17 cellular contexts compared by ENCODE assay signal in the genomic region with DNA sequence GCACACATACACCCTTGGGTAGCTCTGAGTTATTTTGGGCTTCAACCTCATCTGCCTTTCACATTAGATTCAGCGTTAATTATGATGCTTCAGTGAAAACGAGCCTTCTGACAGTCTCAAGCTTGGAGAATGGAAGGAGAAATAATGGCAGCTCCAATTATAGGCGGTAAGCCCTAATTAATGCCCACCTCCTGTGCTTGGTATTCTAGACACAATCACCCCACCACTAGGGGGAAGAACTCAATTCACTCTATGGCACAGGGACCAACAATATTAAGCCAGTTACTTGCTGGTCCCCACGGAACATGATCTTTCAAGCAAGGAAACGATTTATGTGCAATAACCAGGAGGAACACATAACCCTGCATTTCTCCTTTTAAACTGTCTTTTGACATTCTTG.
DNase-seq lines count a peak whose midpoint lies in the region; ATAC-seq and TF ChIP-seq lines count a peak whose summit lies in the region.
"Had no signal": no experiment of that assay in that cellular context is flagged by ENCODE, and none has a peak within 500 bp of the region (broad histone marks: within the 10 kb centered on the region; RNA-seq: fewer than 3 reads in every experiment).

No MANE protein-coding gene starts in this region.

- peaks cover 10% of the 10 kb centered on the region; the same call in 1 of the 2 replicates for H3K4me1 Mint-ChIP-seq in WTC11
- H3K4me1 Mint-ChIP-seq: naive B cell; stimulated activated effector memory CD8-positive, alpha-beta T cell treated with anti-CD3 and anti-CD28 coated beads, Interleukin-12 subunit alpha, Interleukin-12 subunit beta, amount 100 ng/mL, for 72 hours had no signal

- H3K4ac ChIP-seq in mesendoderm (ENCODE audit: low read depth, low read length) = no peak overlapping the region

- H3K27ac Mint-ChIP-seq in WTC11 = no peak overlapping the region
- H3K27ac Mint-ChIP-seq: naive B cell; stimulated activated effector memory CD8-positive, alpha-beta T cell treated with anti-CD3 and anti-CD28 coated beads, Interleukin-12 subunit alpha, Interleukin-12 subunit beta, amount 100 ng/mL, for 72 hours had no signal

- ATAC-seq in WTC11 (peak; percentile 64), HG03460 (IDR thresholded peaks at IDR 0.05; ENCODE audit: unreplicated experiment) (no peak), GM18520 (IDR thresholded peaks at IDR 0.05; ENCODE audit: unreplicated experiment) (no peak)
- ATAC-seq: lower lobe of right lung; stimulated activated effector memory CD8-positive, alpha-beta T cell treated with anti-CD3 and anti-CD28 coated beads, Interleukin-12 subunit alpha, Interleukin-12 subunit beta, amount 100 ng/mL, for 72 hours had no signal

- DNase-seq in LNCaP clone FGC (ENCODE audit: low read depth) (no peak), WTC11 (ENCODE audit: low spot score) (no peak), mesendoderm (peak; percentile 46), DMS153 treated with DMSO at 0.1 percent for 48 hours (lab: John Stamatoyannopoulos, UW; ENCODE audit: unreplicated experiment) (no peak)
- DNase-seq: amniotic stem cell, DND-41, lower lobe of right lung, naive B cell, NCI-H1105 treated with DMSO at 0.1 percent for 48 hours, NCI-H446 treated with DMSO at 0.1 percent for 48 hours, SW 1271 had no signal

- H3K36me3 Mint-ChIP-seq in WTC11 = no peaks in the 10 kb centered on the region
- H3K36me3 Mint-ChIP-seq: naive B cell; stimulated activated effector memory CD8-positive, alpha-beta T cell treated with anti-CD3 and anti-CD28 coated beads, Interleukin-12 subunit alpha, Interleukin-12 subunit beta, amount 100 ng/mL, for 72 hours had no signal

- no peaks in the 10 kb centered on the region for H3K4me1 ChIP-seq in mesendoderm (ENCODE audit: control insufficient read depth, low read depth, low read length)
- H3K4me1 ChIP-seq: lower lobe of right lung had no signal

- H3K18ac ChIP-seq in mesendoderm (ENCODE audit: low read length) = no peak overlapping the region

- no peak overlapping the region for H2BK15ac ChIP-seq in mesendoderm (replicated peaks; ENCODE audit: low read depth)

- H3K9me3 Mint-ChIP-seq in WTC11 = no peaks in the 10 kb centered on the region

- H3K36me3 ChIP-seq in mesendoderm (ENCODE audit: control insufficient read depth, insufficient read depth, low read length) = no peaks in the 10 kb centered on the region
- H3K36me3 ChIP-seq: lower lobe of right lung, tibial nerve had no signal

- no peak overlapping the region for H2BK5ac ChIP-seq in mesendoderm (ENCODE audit: low read length)

- POLR2A ChIA-PET in WTC11 (lab: Charles Lee) = no interaction called here

- peak; percentile 36; the same call in 2 of the 3 replicates for TF ChIP-seq CTCF in GM12872 (IDR thresholded peaks at IDR 0.05; ENCODE audit: insufficient read depth, low read depth, low read length)
- TF ChIP-seq CTCF in LNCaP clone FGC (IDR thresholded peaks at IDR 0.05; ENCODE audit: control insufficient read depth, extremely low read depth, insufficient read depth) = peak; percentile 24; the same call in 1 of the 2 replicates
- no peak for TF ChIP-seq CTCF in WTC11 (IDR thresholded peaks at IDR 0.05)

- no peak overlapping the region for H3K23ac ChIP-seq in mesendoderm (ENCODE audit: low read length)

- no peak overlapping the region for H3K56ac ChIP-seq in mesendoderm (ENCODE audit: low read length)

- no peak overlapping the region for H4K8ac ChIP-seq in mesendoderm (ENCODE audit: low read depth, low read length)

- H4K5ac ChIP-seq in mesendoderm (ENCODE audit: low read length) = no peak overlapping the region

- H3K4me2 ChIP-seq in mesendoderm (ENCODE audit: low read length) = no peak overlapping the region
- H3K4me2 ChIP-seq: smooth muscle cell had no signal

- H2BK120ac ChIP-seq in mesendoderm (ENCODE audit: low read depth, low read length) = no peak overlapping the region

- no peak overlapping the region for H2AK5ac ChIP-seq in mesendoderm (ENCODE audit: low read length)

- CTCF ChIA-PET in WTC11 (lab: Charles Lee) = interaction anchor here (0.6 to 1.9 kb wide), 11 partner anchors 9 to 380 kb away, joined by 3 to 5 read pairs (median 3); no protein-coding TSS in a partner anchor

- no peaks in the 10 kb centered on the region; the same call in 1 of the 2 replicates for H3K27me3 Mint-ChIP-seq in WTC11 (ENCODE audit: low read depth)
- H3K27me3 Mint-ChIP-seq: naive B cell had no signal

- no peak overlapping the region for H3K4me3 ChIP-seq in LNCaP clone FGC (ENCODE audit: low read depth, low read length)
- H3K4me3 ChIP-seq in mesendoderm (ENCODE audit: low read length) = no peak overlapping the region
- H3K4me3 ChIP-seq: lower lobe of right lung, smooth muscle cell, tibial nerve had no signal

- H3K79me2 ChIP-seq in mesendoderm (ENCODE audit: control insufficient read depth, insufficient read depth, low read length) = no peaks in the 10 kb centered on the region

- H3K27me3 ChIP-seq in mesendoderm (ENCODE audit: insufficient read depth, low read length, poor library complexity) = no peaks in the 10 kb centered on the region
- H3K27me3 ChIP-seq: tibial nerve had no signal

- no CpG with 5 or more reads among the region's 5 CpGs for WGBS in mesendoderm (ENCODE audit: extremely low coverage, insufficient coverage, low lambda C conversion rate)

- no peak overlapping the region for H3K4me3 Mint-ChIP-seq in WTC11
- H3K4me3 Mint-ChIP-seq: naive B cell; stimulated activated effector memory CD8-positive, alpha-beta T cell treated with anti-CD3 and anti-CD28 coated beads, Interleukin-12 subunit alpha, Interleukin-12 subunit beta, amount 100 ng/mL, for 72 hours had no signal

- no peaks in the 10 kb centered on the region for H3K79me1 ChIP-seq in mesendoderm (ENCODE audit: low read length)

- no peak overlapping the region for H3K9ac ChIP-seq in mesendoderm (ENCODE audit: low read length)

- no peak overlapping the region for H3K27ac ChIP-seq in mesendoderm (ENCODE audit: low read depth, low read length)
- H3K27ac ChIP-seq: lower lobe of right lung, tibial nerve had no signal

TF ChIP-seq in WTC11, 78 proteins besides CTCF, POLR2A, EP300 and RAD21 (continues in another document):
- TF ChIP-seq JUN (CRISPR knock-in tag; IDR thresholded peaks at IDR 0.05) (no peak), ZNF423 (CRISPR knock-in tag; IDR thresholded peaks at IDR 0.05) (no peak), ATF1 (CRISPR knock-in tag; IDR thresholded peaks at IDR 0.05) (no peak), ZNF232 (CRISPR knock-in tag; IDR thresholded peaks at IDR 0.05) (no peak), JAZF1 (CRISPR knock-in tag; IDR thresholded peaks at IDR 0.05) (no peak), CREB1 (CRISPR knock-in tag; IDR thresholded peaks at IDR 0.05) (no peak), MYBL2 (CRISPR knock-in tag; IDR thresholded peaks at IDR 0.05) (no peak)
- TF ChIP-seq, protein P1, sequence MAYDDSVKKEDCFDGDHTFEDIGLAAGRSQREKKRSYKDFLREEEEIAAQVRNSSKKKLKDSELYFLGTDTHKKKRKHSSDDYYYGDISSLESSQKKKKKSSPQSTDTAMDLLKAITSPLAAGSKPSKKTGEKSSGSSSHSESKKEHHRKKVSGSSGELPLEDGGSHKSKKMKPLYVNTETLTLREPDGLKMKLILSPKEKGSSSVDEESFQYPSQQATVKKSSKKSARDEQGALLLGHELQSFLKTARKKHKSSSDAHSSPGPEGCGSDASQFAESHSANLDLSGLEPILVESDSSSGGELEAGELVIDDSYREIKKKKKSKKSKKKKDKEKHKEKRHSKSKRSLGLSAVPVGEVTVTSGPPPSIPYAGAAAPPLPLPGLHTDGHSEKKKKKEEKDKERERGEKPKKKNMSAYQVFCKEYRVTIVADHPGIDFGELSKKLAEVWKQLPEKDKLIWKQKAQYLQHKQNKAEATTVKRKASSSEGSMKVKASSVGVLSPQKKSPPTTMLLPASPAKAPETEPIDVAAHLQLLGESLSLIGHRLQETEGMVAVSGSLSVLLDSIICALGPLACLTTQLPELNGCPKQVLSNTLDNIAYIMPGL (CRISPR knock-in tag; IDR thresholded peaks at IDR 0.05) = no peak
- TF ChIP-seq, protein P2, sequence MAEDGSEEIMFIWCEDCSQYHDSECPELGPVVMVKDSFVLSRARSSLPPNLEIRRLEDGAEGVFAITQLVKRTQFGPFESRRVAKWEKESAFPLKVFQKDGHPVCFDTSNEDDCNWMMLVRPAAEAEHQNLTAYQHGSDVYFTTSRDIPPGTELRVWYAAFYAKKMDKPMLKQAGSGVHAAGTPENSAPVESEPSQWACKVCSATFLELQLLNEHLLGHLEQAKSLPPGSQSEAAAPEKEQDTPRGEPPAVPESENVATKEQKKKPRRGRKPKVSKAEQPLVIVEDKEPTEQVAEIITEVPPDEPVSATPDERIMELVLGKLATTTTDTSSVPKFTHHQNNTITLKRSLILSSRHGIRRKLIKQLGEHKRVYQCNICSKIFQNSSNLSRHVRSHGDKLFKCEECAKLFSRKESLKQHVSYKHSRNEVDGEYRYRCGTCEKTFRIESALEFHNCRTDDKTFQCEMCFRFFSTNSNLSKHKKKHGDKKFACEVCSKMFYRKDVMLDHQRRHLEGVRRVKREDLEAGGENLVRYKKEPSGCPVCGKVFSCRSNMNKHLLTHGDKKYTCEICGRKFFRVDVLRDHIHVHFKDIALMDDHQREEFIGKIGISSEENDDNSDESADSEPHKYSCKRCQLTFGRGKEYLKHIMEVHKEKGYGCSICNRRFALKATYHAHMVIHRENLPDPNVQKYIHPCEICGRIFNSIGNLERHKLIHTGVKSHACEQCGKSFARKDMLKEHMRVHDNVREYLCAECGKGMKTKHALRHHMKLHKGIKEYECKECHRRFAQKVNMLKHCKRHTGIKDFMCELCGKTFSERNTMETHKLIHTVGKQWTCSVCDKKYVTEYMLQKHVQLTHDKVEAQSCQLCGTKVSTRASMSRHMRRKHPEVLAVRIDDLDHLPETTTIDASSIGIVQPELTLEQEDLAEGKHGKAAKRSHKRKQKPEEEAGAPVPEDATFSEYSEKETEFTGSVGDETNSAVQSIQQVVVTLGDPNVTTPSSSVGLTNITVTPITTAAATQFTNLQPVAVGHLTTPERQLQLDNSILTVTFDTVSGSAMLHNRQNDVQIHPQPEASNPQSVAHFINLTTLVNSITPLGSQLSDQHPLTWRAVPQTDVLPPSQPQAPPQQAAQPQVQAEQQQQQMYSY (CRISPR knock-in tag; IDR thresholded peaks at IDR 0.05) = no peak
- TF ChIP-seq, protein P3, sequence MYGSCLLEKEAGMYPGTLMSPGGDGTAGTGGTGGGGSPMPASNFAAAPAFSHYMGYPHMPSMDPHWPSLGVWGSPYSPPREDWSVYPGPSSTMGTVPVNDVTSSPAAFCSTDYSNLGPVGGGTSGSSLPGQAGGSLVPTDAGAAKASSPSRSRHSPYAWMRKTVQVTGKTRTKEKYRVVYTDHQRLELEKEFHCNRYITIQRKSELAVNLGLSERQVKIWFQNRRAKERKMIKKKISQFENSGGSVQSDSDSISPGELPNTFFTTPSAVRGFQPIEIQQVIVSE (CRISPR knock-in tag; IDR thresholded peaks at IDR 0.05; ENCODE audit: borderline replicate concordance) = no peak
